22 cellular contexts compared by ENCODE assay signal in the genomic region with DNA sequence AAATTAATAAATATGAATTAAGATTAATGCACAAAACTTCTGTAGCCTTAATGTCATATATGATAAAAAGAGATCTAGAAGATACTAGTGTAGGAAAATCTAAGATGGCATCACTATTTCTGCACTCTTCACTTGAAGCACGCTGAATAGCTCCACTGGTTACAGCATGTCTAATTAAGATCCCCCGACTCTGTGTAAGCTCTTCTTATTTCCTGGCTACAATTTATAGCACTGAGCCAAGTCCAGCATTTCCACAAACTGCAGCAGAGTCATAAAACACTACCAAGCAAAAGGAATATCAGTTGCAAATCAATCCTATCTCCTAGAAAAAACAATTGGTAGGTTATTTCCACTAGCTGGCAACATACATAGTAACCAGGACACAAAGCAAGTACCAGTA. TPM values are rescaled to one million over a fixed set of nuclear protein-coding genes. Genes with fewer than 3 reads are reported as not detected.
DNase-seq lines count a peak whose midpoint lies in the region; ATAC-seq and TF ChIP-seq lines count a peak whose summit lies in the region.
"Had no signal": no experiment of that assay in that cellular context is flagged by ENCODE, and none has a peak within 500 bp of the region (broad histone marks: within the 10 kb centered on the region; RNA-seq: fewer than 3 reads in every experiment).

No MANE protein-coding gene starts in this region.

- H3K4me1 ChIP-seq in DND-41 (ENCODE audit: insufficient read depth, low read length): peaks cover 33% of the 10 kb centered on the region

- H3K27ac ChIP-seq in DND-41 (ENCODE audit: low read length): no peak overlapping the region
- peak overlapping the region; percentile 29; the same call in 1 of the 2 replicates for H3K27ac ChIP-seq in SU-DHL-6 (ENCODE audit: low read depth, low read length)

- H2AFZ ChIP-seq in DND-41 (ENCODE audit: low read depth, low read length) (0 out of 2 replicates have a peak overlapping the region, but pooled peaks have one; percentile 12), SU-DHL-6 (ENCODE audit: low read depth, low read length, severe bottlenecking) (peak overlapping the region; percentile 59)

- TF ChIP-seq CTCF in DND-41 (IDR thresholded peaks at IDR 0.05; ENCODE audit: borderline replicate concordance, extremely low read depth, low read length, poor library complexity, severe bottlenecking): no peak
- no peak for TF ChIP-seq CTCF in SU-DHL-6 (IDR thresholded peaks at IDR 0.05; ENCODE audit: insufficient read depth, low read length, poor library complexity, severe bottlenecking)
- no peak for TF ChIP-seq CTCF in mesothelial cell of epicardium (IDR thresholded peaks at IDR 0.05; ENCODE audit: unreplicated experiment)

- no peak overlapping the region for H3K27ac Mint-ChIP-seq in mesothelial cell of epicardium

- DNase-seq in Ammon's horn (ENCODE audit: low spot score): peak; percentile 3
- DNase-seq in DND-41: no peak
- no peak for DNase-seq in mesothelial cell of epicardium (ENCODE audit: low spot score in 2 of 2, unreplicated experiment in 2 of 2)
- DNase-seq in cerebellar nuclear complex (lab: John Stamatoyannopoulos, UW): no peak
- DNase-seq in stimulated activated CD8-positive, alpha-beta memory T cell treated with anti-CD3 and anti-CD28 coated beads, Interleukin-4, amount 100 ng/mL, for 48 hours: no peak
- no peak for DNase-seq in HPDE6-E6E7 (ENCODE audit: extremely low spot score)
- DNase-seq in dermis blood vessel endothelial cell: no peak
- DNase-seq: activated gamma-delta T cell, amygdala, dorsolateral prefrontal cortex, foreskin keratinocyte, naive B cell, NCI-H2081 treated with DMSO at 0.1 percent for 48 hours, NCI-H524, T-cell, WERI-Rb-1 had no signal

- H3K4me2 ChIP-seq in DND-41 (ENCODE audit: insufficient read depth, low read length): no peak overlapping the region
- H3K4me2 ChIP-seq in SU-DHL-6 (ENCODE audit: low read depth, low read length, poor library complexity, severe bottlenecking): peak overlapping the region; percentile 92

- H3K27me3 ChIP-seq in DND-41 (ENCODE audit: insufficient read depth, low read length, poor library complexity): no peaks in the 10 kb centered on the region
- H3K27me3 ChIP-seq in SU-DHL-6 (ENCODE audit: low read length): no peaks in the 10 kb centered on the region
- H3K27me3 ChIP-seq: cardiac muscle cell, dorsolateral prefrontal cortex, foreskin keratinocyte had no signal

- H3K27me3 Mint-ChIP-seq in mesothelial cell of epicardium (ENCODE audit: low read depth): no peaks in the 10 kb centered on the region
- H3K27me3 Mint-ChIP-seq: naive B cell; stimulated activated memory B cell treated with anti-CD40 and anti-IgM and Interleukin-4, amounts not matched to agents 10 μg/mL and 1 μg/mL and 100 μg/mL, for 72 hours; T-cell had no signal

- H3K4me1 Mint-ChIP-seq in mesothelial cell of epicardium: peaks cover 12% of the 10 kb centered on the region

- H3K4me3 ChIP-seq in DND-41 (ENCODE audit: low read depth in 1 of 2, low read length in 2 of 2) (no peak overlapping the region), SU-DHL-6 (ENCODE audit: insufficient read depth, low read length, poor library complexity, severe bottlenecking) (no peak overlapping the region)

- H3K36me3 ChIP-seq in DND-41 (ENCODE audit: insufficient read depth, low read length) (peaks cover 40% of the 10 kb centered on the region), SU-DHL-6 (ENCODE audit: low read length) (peaks cover 19% of the 10 kb centered on the region)

- H4K20me1 ChIP-seq in DND-41 (ENCODE audit: insufficient read depth, low read length) (peaks cover 19% of the 10 kb centered on the region; the same call in 1 of the 2 replicates), SU-DHL-6 (ENCODE audit: low read depth, low read length) (peaks cover 7% of the 10 kb centered on the region)

- H3K79me2 ChIP-seq in DND-41 (ENCODE audit: insufficient read depth, low read length): peaks cover 38% of the 10 kb centered on the region
- peaks cover 34% of the 10 kb centered on the region for H3K79me2 ChIP-seq in SU-DHL-6 (ENCODE audit: insufficient read depth, low read length)

- H3K9ac ChIP-seq in DND-41 (ENCODE audit: low read depth, low read length): no peak overlapping the region
- H3K9ac ChIP-seq in SU-DHL-6 (ENCODE audit: low read length): no peak overlapping the region

- no peaks in the 10 kb centered on the region for H3K36me3 Mint-ChIP-seq in mesothelial cell of epicardium
- H3K36me3 Mint-ChIP-seq: naive B cell; stimulated activated memory B cell treated with anti-CD40 and anti-IgM and Interleukin-4, amounts not matched to agents 10 μg/mL and 1 μg/mL and 100 μg/mL, for 72 hours had no signal

- H3K9me3 Mint-ChIP-seq in mesothelial cell of epicardium: no peaks in the 10 kb centered on the region
- H3K9me3 Mint-ChIP-seq: naive B cell; stimulated activated memory B cell treated with anti-CD40 and anti-IgM and Interleukin-4, amounts not matched to agents 10 μg/mL and 1 μg/mL and 100 μg/mL, for 72 hours; T-cell had no signal

- peaks cover 10% of the 10 kb centered on the region; the same call in 1 of the 2 replicates for H3F3A ChIP-seq in SU-DHL-6 (ENCODE audit: insufficient read depth)

- H3K9me2 ChIP-seq in SU-DHL-6 (replicated peaks; ENCODE audit: insufficient read depth, low read length): no peaks in the 10 kb centered on the region

- H3K4me3 Mint-ChIP-seq in mesothelial cell of epicardium: peak overlapping the region; percentile 6

- no peak for ATAC-seq in DND-41 (ENCODE audit: insufficient read depth, low read depth)
- ATAC-seq: foreskin keratinocyte; HCT116; Right ventricle myocardium inferior; stimulated activated memory B cell treated with anti-CD40 and anti-IgM and Interleukin-4, amounts not matched to agents 10 μg/mL and 1 μg/mL and 100 μg/mL, for 72 hours; T-cell had no signal

- H3K9me3 ChIP-seq in DND-41 (ENCODE audit: insufficient read depth, low read length, severe bottlenecking): no peaks in the 10 kb centered on the region
- no peaks in the 10 kb centered on the region for H3K9me3 ChIP-seq in SU-DHL-6 (ENCODE audit: insufficient read depth, low read length)

RNA-seq across cellular contexts. Expression of a gene that starts 1.3 kb away (rescaled TPM):
- total RNA-seq in mesothelial cell of epicardium (17.5 to 18.7 TPM (median 18.6 TPM) in 3 replicates), dermis blood vessel endothelial cell (24.7 and 115 TPM in 2 replicates)

RNA-seq across cellular contexts. Expression of a gene that starts 23.8 kb away (rescaled TPM):
- 29.8 to 33.5 TPM (median 30.0 TPM) in 3 replicates for total RNA-seq in mesothelial cell of epicardium
- total RNA-seq in dermis blood vessel endothelial cell: 37.5 and 41.5 TPM in 2 replicates

RNA-seq across cellular contexts. Expression of a gene that starts 45.3 kb away (rescaled TPM):
- 19.8 to 21.2 TPM (median 20.0 TPM) in 3 replicates for total RNA-seq in mesothelial cell of epicardium
- total RNA-seq in dermis blood vessel endothelial cell: 15.7 and 15.8 TPM in 2 replicates

RNA-seq across cellular contexts. Expression of a gene that starts 60.0 kb away (rescaled TPM):
- total RNA-seq in mesothelial cell of epicardium (not detected in 3 replicates), dermis blood vessel endothelial cell (0.47 and 0.85 TPM in 2 replicates)
- total RNA-seq: cardiac muscle cell, epithelial cell of proximal tubule, foreskin keratinocyte, Right ventricle myocardium inferior had no signal
